15 cellular contexts compared by ENCODE assay signal in the genomic region with DNA sequence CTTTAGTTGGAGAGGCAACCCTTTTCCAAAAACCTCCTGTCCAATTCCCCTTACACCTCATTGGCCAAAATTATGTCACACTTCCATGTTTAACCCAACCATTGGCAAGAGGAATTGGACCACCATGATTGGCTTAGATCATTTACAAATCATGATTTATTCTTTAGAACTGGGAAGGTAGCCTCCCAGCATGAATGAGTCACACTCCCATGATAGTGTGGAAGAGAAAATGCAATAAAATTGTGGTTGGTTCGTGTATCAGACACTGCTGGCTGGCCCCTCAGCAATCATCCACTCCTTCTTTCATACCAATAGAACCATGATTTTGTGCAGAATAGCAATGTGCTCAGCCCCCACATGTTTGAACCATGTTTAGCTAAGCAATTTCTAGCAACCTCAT.
"Had no signal": no experiment of that assay in that cellular context is flagged by ENCODE, and none has a peak within 500 bp of the region (broad histone marks: within the 10 kb centered on the region; RNA-seq: fewer than 3 reads in every experiment).

No MANE protein-coding gene starts in this region.

- H3K4me3 ChIP-seq: ascending aorta, skin epidermis, tibial nerve had no signal

- DNase-seq: activated CD4-positive, alpha-beta memory T cell treated with anti-CD3 and anti-CD28 coated beads, Interleukin-2, amount 10 ng/mL, durations not matched to agents 7 days and 5 days; activated CD4-positive, alpha-beta T cell treated with anti-CD3 and anti-CD28 coated beads for 36 hours; activated gamma-delta T cell treated with Interleukin-2 at 50 U/mL for 16 hours; activated naive CD8-positive, alpha-beta T cell treated with anti-CD3 and anti-CD28 coated beads, Interleukin-2, amount 10 ng/mL, durations not matched to agents 7 days and 5 days; activated T-cell treated with anti-CD3 and anti-CD28 coated beads, Interleukin-2, amount 50 U/mL, for 72 hours; effector CD4-positive, alpha-beta T cell; immature natural killer cell; mesendoderm; T-cell; T1000 had no signal

- H3K9me3 ChIP-seq: ascending aorta had no signal

- H3K36me3 ChIP-seq: ascending aorta, tibial nerve had no signal

- H3K27ac ChIP-seq: ascending aorta, skin epidermis, tibial nerve, VCaP had no signal

- H3K4me1 ChIP-seq: ascending aorta, tibial nerve had no signal

- FAIRE-seq: endothelial cell of umbilical vein had no signal

- H3K27me3 ChIP-seq: ascending aorta, tibial nerve had no signal
